1 cellular context compared by ENCODE assay signal in the genomic region with DNA sequence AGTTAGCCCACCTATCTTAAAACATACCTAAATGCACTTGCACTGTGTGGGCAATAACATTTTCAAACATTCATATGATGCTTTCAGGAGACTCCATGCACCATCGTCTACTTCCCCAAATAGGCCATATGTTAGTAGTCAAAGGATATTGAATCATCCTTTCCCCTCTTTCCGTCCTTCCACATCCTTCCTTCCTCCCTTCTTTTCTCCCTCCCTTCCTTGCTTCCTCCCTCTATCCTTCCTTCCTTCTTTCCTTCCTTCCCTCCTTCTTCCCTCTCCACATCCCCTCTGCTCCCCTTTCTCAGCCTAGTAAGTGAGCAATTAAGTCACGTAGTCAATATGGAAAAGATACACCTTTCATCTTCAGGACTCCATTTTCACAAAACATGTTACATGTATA.
A peak's percentile ranks its signal among the peaks of the same experiment; 100 is the strongest.
TF ChIP-seq lines count a peak whose summit lies in the region.

No MANE protein-coding gene starts in this region.

TF ChIP-seq in HepG2, 621 proteins besides CTCF, POLR2A, EP300 and RAD21:
- TF ChIP-seq, protein P1, sequence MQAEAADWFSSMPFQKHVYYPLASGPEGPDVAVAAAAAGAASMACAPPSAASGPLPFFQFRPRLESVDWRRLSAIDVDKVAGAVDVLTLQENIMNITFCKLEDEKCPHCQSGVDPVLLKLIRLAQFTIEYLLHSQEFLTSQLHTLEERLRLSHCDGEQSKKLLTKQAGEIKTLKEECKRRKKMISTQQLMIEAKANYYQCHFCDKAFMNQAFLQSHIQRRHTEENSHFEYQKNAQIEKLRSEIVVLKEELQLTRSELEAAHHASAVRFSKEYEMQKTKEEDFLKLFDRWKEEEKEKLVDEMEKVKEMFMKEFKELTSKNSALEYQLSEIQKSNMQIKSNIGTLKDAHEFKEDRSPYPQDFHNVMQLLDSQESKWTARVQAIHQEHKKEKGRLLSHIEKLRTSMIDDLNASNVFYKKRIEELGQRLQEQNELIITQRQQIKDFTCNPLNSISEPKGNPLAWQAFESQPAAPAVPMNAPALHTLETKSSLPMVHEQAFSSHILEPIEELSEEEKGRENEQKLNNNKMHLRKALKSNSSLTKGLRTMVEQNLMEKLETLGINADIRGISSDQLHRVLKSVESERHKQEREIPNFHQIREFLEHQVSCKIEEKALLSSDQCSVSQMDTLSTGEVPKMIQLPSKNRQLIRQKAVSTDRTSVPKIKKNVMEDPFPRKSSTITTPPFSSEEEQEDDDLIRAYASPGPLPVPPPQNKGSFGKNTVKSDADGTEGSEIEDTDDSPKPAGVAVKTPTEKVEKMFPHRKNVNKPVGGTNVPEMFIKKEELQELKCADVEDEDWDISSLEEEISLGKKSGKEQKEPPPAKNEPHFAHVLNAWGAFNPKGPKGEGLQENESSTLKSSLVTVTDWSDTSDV (CRISPR knock-in tag; IDR thresholded peaks at IDR 0.05): no peak
- TF ChIP-seq CC2D1A (CRISPR knock-in tag; IDR thresholded peaks at IDR 0.05) (no peak), ZNF740 (CRISPR knock-in tag; IDR thresholded peaks at IDR 0.05) (no peak), PLRG1 (conservative IDR thresholded peaks at IDR 0.05) (0 out of 2 replicates have a peak, but pooled peaks have one; percentile 18)
